2 cellular contexts compared by ENCODE assay signal in genomic region chr6:20404641-20405032, GRCh38.
A peak's percentile ranks its signal among the peaks of the same experiment; 100 is the strongest.
TF ChIP-seq lines count a peak whose summit lies in the region.

No MANE protein-coding gene starts in this region.

TF ChIP-seq in endothelial cell of umbilical vein, 7 proteins besides CTCF, POLR2A, EP300 and RAD21:
- TF ChIP-seq, protein P1, sequence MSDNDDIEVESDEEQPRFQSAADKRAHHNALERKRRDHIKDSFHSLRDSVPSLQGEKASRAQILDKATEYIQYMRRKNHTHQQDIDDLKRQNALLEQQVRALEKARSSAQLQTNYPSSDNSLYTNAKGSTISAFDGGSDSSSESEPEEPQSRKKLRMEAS (IDR thresholded peaks at IDR 0.05; ENCODE audit: insufficient read depth, insufficient read length), result no peak
- TF ChIP-seq POLR2AphosphoS5 (IDR thresholded peaks at IDR 0.05; ENCODE audit: insufficient read depth, low read depth, low read length) (no peak), FOS (IDR thresholded peaks at IDR 0.05; ENCODE audit: borderline replicate concordance, insufficient read depth, low read length) (no peak), MYC (IDR thresholded peaks at IDR 0.05; ENCODE audit: low read depth, low read length) (no peak), EZH2 (IDR thresholded peaks at IDR 0.05; ENCODE audit: borderline replicate concordance, low read depth, low read length, severe bottlenecking) (no peak), JUN (IDR thresholded peaks at IDR 0.05; ENCODE audit: borderline replicate concordance, insufficient read depth, insufficient read length, low read depth) (no peak), GATA2 (IDR thresholded peaks at IDR 0.05; ENCODE audit: insufficient read depth, insufficient read length, low read depth, low read length) (no peak)

TF ChIP-seq in neural cell, 6 proteins besides CTCF, POLR2A, EP300 and RAD21 (continued from another document):
- TF ChIP-seq EZH2 (IDR thresholded peaks at IDR 0.05; ENCODE audit: borderline replicate concordance, insufficient read depth, low read length, poor library complexity, severe bottlenecking) (no peak), TAF1 (IDR thresholded peaks at IDR 0.05; ENCODE audit: low read depth) (no peak), SMC3 (conservative IDR thresholded peaks at IDR 0.05; ENCODE audit: poor library complexity) (peak; percentile 67), REST (IDR thresholded peaks at IDR 0.05; ENCODE audit: borderline replicate concordance) (no peak)
TF ChIP-seq in neural cell: peak in this region for 1.
